Comparison of ENCODE assay signal across 26 cellular contexts in the genomic region with DNA sequence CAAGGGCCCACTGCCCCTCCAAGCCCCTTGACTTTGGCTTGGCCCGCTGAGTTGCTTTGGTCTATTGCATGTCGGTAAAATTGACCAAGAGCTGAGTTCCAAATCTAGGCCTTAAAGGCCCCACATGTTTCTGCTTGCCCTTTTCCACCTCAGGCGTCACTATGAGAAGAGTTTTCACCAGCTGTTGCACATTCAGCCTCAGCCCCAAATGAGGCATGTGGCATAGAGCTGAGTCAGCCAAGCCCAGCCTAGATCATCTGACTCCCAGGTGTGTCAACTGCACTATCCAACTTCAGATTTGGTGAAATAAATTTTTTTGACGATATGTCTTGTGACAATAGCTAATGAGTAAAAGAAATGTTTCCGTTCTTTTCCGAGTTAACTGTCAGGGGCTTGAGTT.
"Had no signal": no experiment of that assay in that cellular context is flagged by ENCODE, and none has a peak within 500 bp of the region (broad histone marks: within the 10 kb centered on the region; RNA-seq: fewer than 3 reads in every experiment).

No MANE protein-coding gene starts in this region.

- H3K9me3 ChIP-seq: esophagus muscularis mucosa, gastroesophageal sphincter, heart left ventricle, mucosa of descending colon, right lobe of liver, suprapubic skin, thyroid gland, vagina had no signal

- H3K36me3 ChIP-seq: esophagus muscularis mucosa, gastroesophageal sphincter, heart left ventricle, neural progenitor cell, right lobe of liver, suprapubic skin, thyroid gland, vagina had no signal

- H3K4me1 ChIP-seq: esophagus muscularis mucosa, foreskin keratinocyte, gastroesophageal sphincter, heart left ventricle, neural progenitor cell, parathyroid adenoma, right lobe of liver, suprapubic skin, thyroid gland, vagina had no signal

- DNase-seq: dorsolateral prefrontal cortex; effector CD4-positive, alpha-beta T cell; heart left ventricle; kidney; mesenchymal stem cell; mucosa of descending colon; naive thymus-derived CD4-positive, alpha-beta T cell; right lobe of liver; small intestine; stimulated activated CD4-positive, alpha-beta T cell treated with anti-CD3 and anti-CD28 coated beads, Interleukin-15, amount 100 ng/mL, for 24 hours; stimulated activated CD4-positive, alpha-beta T cell treated with anti-CD3 and anti-CD28 coated beads, Interleukin-2, amount 100 ng/mL, for 48 hours; stimulated activated CD8-positive, alpha-beta memory T cell treated with anti-CD3 and anti-CD28 coated beads, Interleukin-4, amount 100 ng/mL, for 48 hours; stimulated activated naive CD4-positive, alpha-beta T cell; stimulated activated naive CD8-positive, alpha-beta T cell treated with anti-CD3 and anti-CD28 coated beads, Interleukin-15, amount 100 ng/mL, for 72 hours; thyroid gland; trophoblast cell had no signal

- H3K27me3 ChIP-seq: esophagus muscularis mucosa, foreskin keratinocyte, gastroesophageal sphincter, hepatocyte, neural progenitor cell, right lobe of liver, suprapubic skin, thyroid gland, vagina had no signal

- ATAC-seq: foreskin keratinocyte; gastroesophageal sphincter; heart left ventricle; left lobe of liver; mucosa of descending colon; naive thymus-derived CD4-positive, alpha-beta T cell; right lobe of liver; stimulated activated naive CD8-positive, alpha-beta T cell treated with anti-CD3 and anti-CD28 coated beads, Interleukin-15, amount 100 ng/mL, for 72 hours had no signal

- H3K4me3 ChIP-seq: dorsolateral prefrontal cortex, esophagus muscularis mucosa, gastroesophageal sphincter, heart left ventricle, hepatocyte, lung, mucosa of descending colon, neural progenitor cell, right lobe of liver, suprapubic skin, thyroid gland, vagina had no signal

- H3K27ac ChIP-seq: dorsolateral prefrontal cortex, esophagus muscularis mucosa, foreskin keratinocyte, gastroesophageal sphincter, heart left ventricle, hepatocyte, neural progenitor cell, parathyroid adenoma, right lobe of liver, suprapubic skin, thyroid gland, vagina had no signal
